ENCODE assay signal across 29 cellular contexts in the genomic region with DNA sequence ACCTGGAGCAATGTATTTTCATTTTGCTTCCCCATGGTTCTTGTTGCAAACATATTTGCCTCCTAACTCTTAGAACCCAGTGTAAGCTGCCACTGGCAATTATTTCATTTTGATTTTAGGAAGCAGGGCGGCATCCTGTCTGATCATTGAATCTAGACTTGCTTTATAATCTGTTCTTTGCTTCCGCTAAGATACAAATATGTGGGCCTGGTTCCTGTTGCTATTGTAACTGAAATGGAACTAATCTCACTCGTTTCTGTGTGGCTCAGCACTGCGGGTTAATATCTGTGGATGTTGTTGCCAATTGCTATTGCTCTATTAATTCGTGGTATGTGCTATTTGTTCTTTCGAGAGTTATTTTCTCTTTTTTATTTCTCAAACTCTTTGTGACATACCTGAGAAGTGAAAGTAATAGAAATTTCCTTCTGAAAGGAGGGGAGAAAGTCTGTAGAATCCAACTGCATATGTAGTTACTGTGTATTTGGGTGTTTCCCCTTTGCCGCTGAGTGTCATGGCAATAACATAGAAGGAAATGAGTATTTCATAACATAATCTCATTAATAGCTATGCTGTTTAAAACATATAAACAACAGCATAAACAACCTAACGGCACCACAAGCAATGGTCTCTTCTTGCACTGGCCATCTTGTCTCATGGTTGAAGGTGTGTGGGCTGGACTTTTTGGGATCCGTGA.
DNase-seq lines count a peak whose midpoint lies in the region; ATAC-seq and TF ChIP-seq lines count a peak whose summit lies in the region.
"Had no signal": no experiment of that assay in that cellular context is flagged by ENCODE, and none has a peak within 500 bp of the region (broad histone marks: within the 10 kb centered on the region; RNA-seq: fewer than 3 reads in every experiment).

No MANE protein-coding gene starts in this region.

- no peak for TF ChIP-seq CTCF in nephron (IDR thresholded peaks at IDR 0.05; ENCODE audit: unreplicated experiment in 3 of 3)
- no peak for TF ChIP-seq CTCF in Calu3 (IDR thresholded peaks at IDR 0.05; ENCODE audit: unreplicated experiment)

- H3K27me3 ChIP-seq in Karpas-422 (ENCODE audit: low read length), result no peaks in the 10 kb centered on the region
- H3K27me3 ChIP-seq: cardiac muscle cell, foreskin keratinocyte, MG63, Peyer's patch, tibial nerve had no signal

- no TSS peak for BruUV-seq in Calu3 (replicated peaks; lab: Mats Ljungman, UMichigan)

- H3K36me3 Mint-ChIP-seq in nephron (ENCODE audit: low read depth) (no peaks in the 10 kb centered on the region), Calu3 (ENCODE audit: insufficient read depth, unreplicated experiment) (no peaks in the 10 kb centered on the region)
- H3K36me3 Mint-ChIP-seq in activated CD4-positive, alpha-beta memory T cell treated with anti-CD3 and anti-CD28 coated beads, Interleukin-2, amount 10 ng/mL, durations not matched to agents 7 days and 5 days (ENCODE audit: low read depth), result no peaks in the 10 kb centered on the region

- H3K4me1 Mint-ChIP-seq in nephron (peaks cover 57% of the 10 kb centered on the region), Calu3 (ENCODE audit: low read depth, unreplicated experiment) (no peaks in the 10 kb centered on the region)
- no peaks in the 10 kb centered on the region for H3K4me1 Mint-ChIP-seq in activated CD4-positive, alpha-beta memory T cell treated with anti-CD3 and anti-CD28 coated beads, Interleukin-2, amount 10 ng/mL, durations not matched to agents 7 days and 5 days
- H3K4me1 Mint-ChIP-seq: stimulated activated naive CD8-positive, alpha-beta T cell treated with anti-CD3 and anti-CD28 coated beads, Interleukin-15, amount 100 ng/mL, for 72 hours had no signal

- H3K4me2 ChIP-seq in Karpas-422 (ENCODE audit: low read depth, low read length, poor library complexity, severe bottlenecking), result peak overlapping the region; percentile 62
- H3K4me2 ChIP-seq: SK-N-SH had no signal

- peak overlapping the region; percentile 32 for H3K9ac ChIP-seq in Karpas-422 (ENCODE audit: low read length)
- H3K9ac ChIP-seq: SK-N-SH had no signal

- H3K9me3 ChIP-seq in Karpas-422 (ENCODE audit: low read length), result no peaks in the 10 kb centered on the region
- H3K9me3 ChIP-seq: MG63, Peyer's patch, SK-N-SH, tibial nerve had no signal

- H3K4me3 ChIP-seq in Karpas-422 (ENCODE audit: low read length), result peak overlapping the region; percentile 29; the same call in 1 of the 2 replicates
- H3K4me3 ChIP-seq: cardiac muscle cell, MG63, Peyer's patch, smooth muscle cell, tibial nerve had no signal

- H2AFZ ChIP-seq in Karpas-422 (ENCODE audit: low read length), result peak overlapping the region; percentile 74

- POLR2A ChIA-PET in activated CD4-positive, alpha-beta memory T cell treated with anti-CD3 and anti-CD28 coated beads, Interleukin-2, amount 10 ng/mL, durations not matched to agents 7 days and 5 days (lab: Charles Lee), result no interaction called here

- no peaks in the 10 kb centered on the region for H4K20me1 ChIP-seq in Karpas-422 (ENCODE audit: insufficient read depth, low read depth, low read length)

- H3K36me3 ChIP-seq in Karpas-422 (ENCODE audit: insufficient read depth, low read length), result no peaks in the 10 kb centered on the region
- H3K36me3 ChIP-seq: cardiac muscle cell, MG63, Peyer's patch, tibial nerve had no signal

- H3K4me1 ChIP-seq in Karpas-422 (ENCODE audit: low read length), result peaks cover 39% of the 10 kb centered on the region
- H3K4me1 ChIP-seq: foreskin keratinocyte, Peyer's patch had no signal

- peak overlapping the region in 2 of 3 experiments; percentile 59 to 74 for H3K27ac Mint-ChIP-seq in nephron
- H3K27ac Mint-ChIP-seq in activated CD4-positive, alpha-beta memory T cell treated with anti-CD3 and anti-CD28 coated beads, Interleukin-2, amount 10 ng/mL, durations not matched to agents 7 days and 5 days, result no peak overlapping the region
- H3K27ac Mint-ChIP-seq in Calu3 (ENCODE audit: unreplicated experiment), result no peak overlapping the region
- H3K27ac Mint-ChIP-seq: stimulated activated naive CD8-positive, alpha-beta T cell treated with anti-CD3 and anti-CD28 coated beads, Interleukin-15, amount 100 ng/mL, for 72 hours; T-helper 2 cell treated with Interferon-gamma antibody and Interleukin-4, amounts not matched to agents 5 μg/mL and 100 μg/mL, for 36 hours had no signal

- no peaks in the 10 kb centered on the region for H3K9me2 ChIP-seq in Karpas-422 (replicated peaks; ENCODE audit: insufficient read depth, low read length)
- H3K9me2 ChIP-seq: SK-N-SH had no signal

- ATAC-seq in GM18511 (IDR thresholded peaks at IDR 0.05; ENCODE audit: unreplicated experiment), result peak; percentile 42
- ATAC-seq: activated CD4-positive, CD25-positive, alpha-beta regulatory T cell treated with anti-CD3 and anti-CD28 coated beads, Interleukin-2, amount 50 U/mL, for 24 hours; activated T-cell treated with anti-CD3 and anti-CD28 coated beads, Interleukin-2, amount 50 U/mL, for 4 hours; foreskin keratinocyte; stimulated activated naive CD8-positive, alpha-beta T cell treated with anti-CD3 and anti-CD28 coated beads, Interleukin-15, amount 100 ng/mL, for 72 hours had no signal

- CTCF ChIA-PET in activated CD4-positive, alpha-beta memory T cell treated with anti-CD3 and anti-CD28 coated beads, Interleukin-2, amount 10 ng/mL, durations not matched to agents 7 days and 5 days (lab: Charles Lee), result no interaction called here
- CTCF ChIA-PET in Calu3 (lab: Charles Lee), result no interaction called here

- DNase-seq in Karpas-422 (peak; percentile 61), dermis microvascular lymphatic vessel endothelial cell (ENCODE audit: low read depth in 2 of 2) (peak; percentile 62 to 76), Calu3 (no peak), AG08396 (ENCODE audit: low spot score) (no peak), DMS114 treated with DMSO at 0.1 percent for 48 hours (lab: John Stamatoyannopoulos, UW; ENCODE audit: unreplicated experiment) (no peak)
- DNase-seq in activated CD4-positive, alpha-beta memory T cell treated with anti-CD3 and anti-CD28 coated beads, Interleukin-2, amount 10 ng/mL, durations not matched to agents 7 days and 5 days, result no peak
- DNase-seq: activated CD8-positive, alpha-beta memory T cell treated with anti-CD3 and anti-CD28 coated beads for 24 hours; activated naive CD4-positive, alpha-beta T cell treated with Interleukin-2 at 50 U/mL for 16 hours; activated T-cell treated with anti-CD3 and anti-CD28 coated beads, Interleukin-2, amount 50 U/mL, for 4 hours; amygdala; foreskin keratinocyte; hippocampal formation; islet precursor cell; MG63; NCI-H146; NCI-H774; nephron progenitor cell; Peyer's patch; posterior cingulate gyrus; SK-N-SH; stimulated activated CD4-positive, alpha-beta T cell treated with anti-CD3 and anti-CD28 coated beads, Interleukin-4, amount 100 ng/mL, for 1 hour; stimulated activated naive CD8-positive, alpha-beta T cell treated with anti-CD3 and anti-CD28 coated beads, Interleukin-15, amount 100 ng/mL, for 72 hours had no signal

- H3K9me3 Mint-ChIP-seq in nephron, result no peaks in the 10 kb centered on the region
- no peaks in the 10 kb centered on the region for H3K9me3 Mint-ChIP-seq in activated CD4-positive, alpha-beta memory T cell treated with anti-CD3 and anti-CD28 coated beads, Interleukin-2, amount 10 ng/mL, durations not matched to agents 7 days and 5 days
- H3K9me3 Mint-ChIP-seq in Calu3 (ENCODE audit: low read depth, unreplicated experiment), result no peaks in the 10 kb centered on the region
- H3K9me3 Mint-ChIP-seq: activated T-cell treated with anti-CD3 and anti-CD28 coated beads, Interleukin-2, amount 50 U/mL, for 4 hours; nephron progenitor cell; stimulated activated naive CD8-positive, alpha-beta T cell treated with anti-CD3 and anti-CD28 coated beads, Interleukin-15, amount 100 ng/mL, for 72 hours; T-helper 2 cell treated with Interferon-gamma antibody and Interleukin-4, amounts not matched to agents 5 μg/mL and 100 μg/mL, for 36 hours had no signal

- no peaks in the 10 kb centered on the region for H3K79me2 ChIP-seq in Karpas-422 (ENCODE audit: low read length)

- intact Hi-C loops in Calu3 (cut with micrococcal nuclease; ENCODE audit: unreplicated experiment), result no loop called here

- no peak overlapping the region for H3K4me3 Mint-ChIP-seq in nephron
- no peak overlapping the region for H3K4me3 Mint-ChIP-seq in activated CD4-positive, alpha-beta memory T cell treated with anti-CD3 and anti-CD28 coated beads, Interleukin-2, amount 10 ng/mL, durations not matched to agents 7 days and 5 days
- H3K4me3 Mint-ChIP-seq in Calu3 (ENCODE audit: low read depth, unreplicated experiment), result no peak overlapping the region
- H3K4me3 Mint-ChIP-seq: activated T-cell treated with anti-CD3 and anti-CD28 coated beads, Interleukin-2, amount 50 U/mL, for 4 hours; nephron progenitor cell; stimulated activated naive CD8-positive, alpha-beta T cell treated with anti-CD3 and anti-CD28 coated beads, Interleukin-15, amount 100 ng/mL, for 72 hours; T-helper 2 cell treated with Interferon-gamma antibody and Interleukin-4, amounts not matched to agents 5 μg/mL and 100 μg/mL, for 36 hours had no signal

- H3K27ac ChIP-seq in Karpas-422 (ENCODE audit: low read length), result peak overlapping the region; percentile 70
- H3K27ac ChIP-seq: cardiac muscle cell, foreskin keratinocyte had no signal

- H3K27me3 Mint-ChIP-seq in nephron (ENCODE audit: low read depth) (no peaks in the 10 kb centered on the region), Calu3 (ENCODE audit: unreplicated experiment) (peaks cover 16% of the 10 kb centered on the region)
- H3K27me3 Mint-ChIP-seq in activated CD4-positive, alpha-beta memory T cell treated with anti-CD3 and anti-CD28 coated beads, Interleukin-2, amount 10 ng/mL, durations not matched to agents 7 days and 5 days, result no peaks in the 10 kb centered on the region

Comparison
In these comparisons a context has a peak if more than half of its experiments do, and no peak if none do; other contexts are left out.
1. DNase-seq: peak in Karpas-422 (single experiment) and dermis microvascular lymphatic vessel endothelial cell (2 of 2); none in activated CD4-positive, alpha-beta memory T cell treated with anti-CD3 and anti-CD28 coated beads, Interleukin-2, amount 10 ng/mL, durations not matched to agents 7 days and 5 days (single experiment), Calu3 (single experiment), AG08396 (single experiment) and DMS114 treated with DMSO at 0.1 percent for 48 hours (single experiment).
2. H3K27ac Mint-ChIP-seq: peak in nephron (2 of 3); none in activated CD4-positive, alpha-beta memory T cell treated with anti-CD3 and anti-CD28 coated beads, Interleukin-2, amount 10 ng/mL, durations not matched to agents 7 days and 5 days (single experiment) and Calu3 (single experiment).